1 cellular context compared by ENCODE assay signal in genomic region chr2:84905181-84906107, GRCh38.
A peak's percentile ranks its signal among the peaks of the same experiment; 100 is the strongest.
TF ChIP-seq lines count a peak whose summit lies in the region.

TSS of gene TMSB10 (plus strand) at chr2:84905656.

TF ChIP-seq in WTC11, 78 proteins besides CTCF, POLR2A, EP300 and RAD21 (continued from another document and continues in another):
- TF ChIP-seq, protein P1, sequence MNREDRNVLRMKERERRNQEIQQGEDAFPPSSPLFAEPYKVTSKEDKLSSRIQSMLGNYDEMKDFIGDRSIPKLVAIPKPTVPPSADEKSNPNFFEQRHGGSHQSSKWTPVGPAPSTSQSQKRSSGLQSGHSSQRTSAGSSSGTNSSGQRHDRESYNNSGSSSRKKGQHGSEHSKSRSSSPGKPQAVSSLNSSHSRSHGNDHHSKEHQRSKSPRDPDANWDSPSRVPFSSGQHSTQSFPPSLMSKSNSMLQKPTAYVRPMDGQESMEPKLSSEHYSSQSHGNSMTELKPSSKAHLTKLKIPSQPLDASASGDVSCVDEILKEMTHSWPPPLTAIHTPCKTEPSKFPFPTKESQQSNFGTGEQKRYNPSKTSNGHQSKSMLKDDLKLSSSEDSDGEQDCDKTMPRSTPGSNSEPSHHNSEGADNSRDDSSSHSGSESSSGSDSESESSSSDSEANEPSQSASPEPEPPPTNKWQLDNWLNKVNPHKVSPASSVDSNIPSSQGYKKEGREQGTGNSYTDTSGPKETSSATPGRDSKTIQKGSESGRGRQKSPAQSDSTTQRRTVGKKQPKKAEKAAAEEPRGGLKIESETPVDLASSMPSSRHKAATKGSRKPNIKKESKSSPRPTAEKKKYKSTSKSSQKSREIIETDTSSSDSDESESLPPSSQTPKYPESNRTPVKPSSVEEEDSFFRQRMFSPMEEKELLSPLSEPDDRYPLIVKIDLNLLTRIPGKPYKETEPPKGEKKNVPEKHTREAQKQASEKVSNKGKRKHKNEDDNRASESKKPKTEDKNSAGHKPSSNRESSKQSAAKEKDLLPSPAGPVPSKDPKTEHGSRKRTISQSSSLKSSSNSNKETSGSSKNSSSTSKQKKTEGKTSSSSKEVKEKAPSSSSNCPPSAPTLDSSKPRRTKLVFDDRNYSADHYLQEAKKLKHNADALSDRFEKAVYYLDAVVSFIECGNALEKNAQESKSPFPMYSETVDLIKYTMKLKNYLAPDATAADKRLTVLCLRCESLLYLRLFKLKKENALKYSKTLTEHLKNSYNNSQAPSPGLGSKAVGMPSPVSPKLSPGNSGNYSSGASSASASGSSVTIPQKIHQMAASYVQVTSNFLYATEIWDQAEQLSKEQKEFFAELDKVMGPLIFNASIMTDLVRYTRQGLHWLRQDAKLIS (CRISPR knock-in tag; IDR thresholded peaks at IDR 0.05; ENCODE audit: borderline replicate concordance) = no peak
- TF ChIP-seq E2F4 (CRISPR knock-in tag; IDR thresholded peaks at IDR 0.05; ENCODE audit: borderline replicate concordance, low read depth) = no peak
- TF ChIP-seq NFATC4 (CRISPR knock-in tag; IDR thresholded peaks at IDR 0.05) = no peak
- TF ChIP-seq ESRRA (CRISPR knock-in tag; IDR thresholded peaks at IDR 0.05; ENCODE audit: borderline replicate concordance) = no peak; the same call in 1 of the 2 replicates
- TF ChIP-seq, protein P2, sequence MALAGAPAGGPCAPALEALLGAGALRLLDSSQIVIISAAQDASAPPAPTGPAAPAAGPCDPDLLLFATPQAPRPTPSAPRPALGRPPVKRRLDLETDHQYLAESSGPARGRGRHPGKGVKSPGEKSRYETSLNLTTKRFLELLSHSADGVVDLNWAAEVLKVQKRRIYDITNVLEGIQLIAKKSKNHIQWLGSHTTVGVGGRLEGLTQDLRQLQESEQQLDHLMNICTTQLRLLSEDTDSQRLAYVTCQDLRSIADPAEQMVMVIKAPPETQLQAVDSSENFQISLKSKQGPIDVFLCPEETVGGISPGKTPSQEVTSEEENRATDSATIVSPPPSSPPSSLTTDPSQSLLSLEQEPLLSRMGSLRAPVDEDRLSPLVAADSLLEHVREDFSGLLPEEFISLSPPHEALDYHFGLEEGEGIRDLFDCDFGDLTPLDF (CRISPR knock-in tag; IDR thresholded peaks at IDR 0.05) = no peak
- no peak; the same call in 1 of the 2 replicates for TF ChIP-seq ZNF219 (CRISPR knock-in tag; IDR thresholded peaks at IDR 0.05; ENCODE audit: borderline replicate concordance)
- no peak for TF ChIP-seq MXD4 (CRISPR knock-in tag; IDR thresholded peaks at IDR 0.05; ENCODE audit: borderline replicate concordance)
- peak; percentile 80; the same call in 1 of the 2 replicates for TF ChIP-seq RELA (CRISPR knock-in tag; IDR thresholded peaks at IDR 0.05; ENCODE audit: borderline replicate concordance)
- TF ChIP-seq EMX1 (CRISPR knock-in tag; IDR thresholded peaks at IDR 0.05) = no peak
- TF ChIP-seq, protein P3, sequence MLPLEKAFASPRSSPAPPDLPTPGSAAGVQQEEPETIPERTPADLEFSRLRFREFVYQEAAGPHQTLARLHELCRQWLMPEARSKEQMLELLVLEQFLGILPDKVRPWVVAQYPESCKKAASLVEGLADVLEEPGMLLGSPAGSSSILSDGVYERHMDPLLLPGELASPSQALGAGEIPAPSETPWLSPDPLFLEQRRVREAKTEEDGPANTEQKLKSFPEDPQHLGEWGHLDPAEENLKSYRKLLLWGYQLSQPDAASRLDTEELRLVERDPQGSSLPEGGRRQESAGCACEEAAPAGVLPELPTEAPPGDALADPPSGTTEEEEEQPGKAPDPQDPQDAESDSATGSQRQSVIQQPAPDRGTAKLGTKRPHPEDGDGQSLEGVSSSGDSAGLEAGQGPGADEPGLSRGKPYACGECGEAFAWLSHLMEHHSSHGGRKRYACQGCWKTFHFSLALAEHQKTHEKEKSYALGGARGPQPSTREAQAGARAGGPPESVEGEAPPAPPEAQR (CRISPR knock-in tag; IDR thresholded peaks at IDR 0.05) = no peak
- no peak for TF ChIP-seq ZNF425 (CRISPR knock-in tag; conservative IDR thresholded peaks at IDR 0.05)
- TF ChIP-seq, protein P4, sequence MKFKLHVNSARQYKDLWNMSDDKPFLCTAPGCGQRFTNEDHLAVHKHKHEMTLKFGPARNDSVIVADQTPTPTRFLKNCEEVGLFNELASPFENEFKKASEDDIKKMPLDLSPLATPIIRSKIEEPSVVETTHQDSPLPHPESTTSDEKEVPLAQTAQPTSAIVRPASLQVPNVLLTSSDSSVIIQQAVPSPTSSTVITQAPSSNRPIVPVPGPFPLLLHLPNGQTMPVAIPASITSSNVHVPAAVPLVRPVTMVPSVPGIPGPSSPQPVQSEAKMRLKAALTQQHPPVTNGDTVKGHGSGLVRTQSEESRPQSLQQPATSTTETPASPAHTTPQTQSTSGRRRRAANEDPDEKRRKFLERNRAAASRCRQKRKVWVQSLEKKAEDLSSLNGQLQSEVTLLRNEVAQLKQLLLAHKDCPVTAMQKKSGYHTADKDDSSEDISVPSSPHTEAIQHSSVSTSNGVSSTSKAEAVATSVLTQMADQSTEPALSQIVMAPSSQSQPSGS (CRISPR knock-in tag; IDR thresholded peaks at IDR 0.05; ENCODE audit: borderline replicate concordance, low read depth) = no peak
- no peak for TF ChIP-seq NFE2L1 (CRISPR knock-in tag; IDR thresholded peaks at IDR 0.05)
- TF ChIP-seq TP53 (CRISPR knock-in tag; IDR thresholded peaks at IDR 0.05) = no peak
- no peak for TF ChIP-seq OVOL2 (CRISPR knock-in tag; IDR thresholded peaks at IDR 0.05; ENCODE audit: borderline replicate concordance)
- no peak for TF ChIP-seq ZNF121 (CRISPR knock-in tag; IDR thresholded peaks at IDR 0.05)
- no peak for TF ChIP-seq FOXJ3 (CRISPR knock-in tag; IDR thresholded peaks at IDR 0.05; ENCODE audit: borderline replicate concordance)
- no peak for TF ChIP-seq HMGA2 (CRISPR knock-in tag; IDR thresholded peaks at IDR 0.05)
- TF ChIP-seq, protein P5, sequence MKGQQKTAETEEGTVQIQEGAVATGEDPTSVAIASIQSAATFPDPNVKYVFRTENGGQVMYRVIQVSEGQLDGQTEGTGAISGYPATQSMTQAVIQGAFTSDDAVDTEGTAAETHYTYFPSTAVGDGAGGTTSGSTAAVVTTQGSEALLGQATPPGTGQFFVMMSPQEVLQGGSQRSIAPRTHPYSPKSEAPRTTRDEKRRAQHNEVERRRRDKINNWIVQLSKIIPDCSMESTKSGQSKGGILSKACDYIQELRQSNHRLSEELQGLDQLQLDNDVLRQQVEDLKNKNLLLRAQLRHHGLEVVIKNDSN (CRISPR knock-in tag; IDR thresholded peaks at IDR 0.05) = no peak
- 0 out of 2 replicates have a peak, but pooled peaks have one; percentile 26 for TF ChIP-seq TEAD1 (CRISPR knock-in tag; IDR thresholded peaks at IDR 0.05)
- no peak for TF ChIP-seq JAZF1 (CRISPR knock-in tag; IDR thresholded peaks at IDR 0.05)
- TF ChIP-seq FOXK1 (CRISPR knock-in tag; IDR thresholded peaks at IDR 0.05) = 0 out of 2 replicates have a peak, but pooled peaks have one; percentile 13
- no peak for TF ChIP-seq IRF2 (CRISPR knock-in tag; IDR thresholded peaks at IDR 0.05; ENCODE audit: borderline replicate concordance, low read depth)
- TF ChIP-seq, protein P6, sequence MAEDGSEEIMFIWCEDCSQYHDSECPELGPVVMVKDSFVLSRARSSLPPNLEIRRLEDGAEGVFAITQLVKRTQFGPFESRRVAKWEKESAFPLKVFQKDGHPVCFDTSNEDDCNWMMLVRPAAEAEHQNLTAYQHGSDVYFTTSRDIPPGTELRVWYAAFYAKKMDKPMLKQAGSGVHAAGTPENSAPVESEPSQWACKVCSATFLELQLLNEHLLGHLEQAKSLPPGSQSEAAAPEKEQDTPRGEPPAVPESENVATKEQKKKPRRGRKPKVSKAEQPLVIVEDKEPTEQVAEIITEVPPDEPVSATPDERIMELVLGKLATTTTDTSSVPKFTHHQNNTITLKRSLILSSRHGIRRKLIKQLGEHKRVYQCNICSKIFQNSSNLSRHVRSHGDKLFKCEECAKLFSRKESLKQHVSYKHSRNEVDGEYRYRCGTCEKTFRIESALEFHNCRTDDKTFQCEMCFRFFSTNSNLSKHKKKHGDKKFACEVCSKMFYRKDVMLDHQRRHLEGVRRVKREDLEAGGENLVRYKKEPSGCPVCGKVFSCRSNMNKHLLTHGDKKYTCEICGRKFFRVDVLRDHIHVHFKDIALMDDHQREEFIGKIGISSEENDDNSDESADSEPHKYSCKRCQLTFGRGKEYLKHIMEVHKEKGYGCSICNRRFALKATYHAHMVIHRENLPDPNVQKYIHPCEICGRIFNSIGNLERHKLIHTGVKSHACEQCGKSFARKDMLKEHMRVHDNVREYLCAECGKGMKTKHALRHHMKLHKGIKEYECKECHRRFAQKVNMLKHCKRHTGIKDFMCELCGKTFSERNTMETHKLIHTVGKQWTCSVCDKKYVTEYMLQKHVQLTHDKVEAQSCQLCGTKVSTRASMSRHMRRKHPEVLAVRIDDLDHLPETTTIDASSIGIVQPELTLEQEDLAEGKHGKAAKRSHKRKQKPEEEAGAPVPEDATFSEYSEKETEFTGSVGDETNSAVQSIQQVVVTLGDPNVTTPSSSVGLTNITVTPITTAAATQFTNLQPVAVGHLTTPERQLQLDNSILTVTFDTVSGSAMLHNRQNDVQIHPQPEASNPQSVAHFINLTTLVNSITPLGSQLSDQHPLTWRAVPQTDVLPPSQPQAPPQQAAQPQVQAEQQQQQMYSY (CRISPR knock-in tag; IDR thresholded peaks at IDR 0.05) = no peak
- no peak for TF ChIP-seq ZNF317 (CRISPR knock-in tag; IDR thresholded peaks at IDR 0.05; ENCODE audit: borderline replicate concordance, low read depth)
- TF ChIP-seq, protein P7, sequence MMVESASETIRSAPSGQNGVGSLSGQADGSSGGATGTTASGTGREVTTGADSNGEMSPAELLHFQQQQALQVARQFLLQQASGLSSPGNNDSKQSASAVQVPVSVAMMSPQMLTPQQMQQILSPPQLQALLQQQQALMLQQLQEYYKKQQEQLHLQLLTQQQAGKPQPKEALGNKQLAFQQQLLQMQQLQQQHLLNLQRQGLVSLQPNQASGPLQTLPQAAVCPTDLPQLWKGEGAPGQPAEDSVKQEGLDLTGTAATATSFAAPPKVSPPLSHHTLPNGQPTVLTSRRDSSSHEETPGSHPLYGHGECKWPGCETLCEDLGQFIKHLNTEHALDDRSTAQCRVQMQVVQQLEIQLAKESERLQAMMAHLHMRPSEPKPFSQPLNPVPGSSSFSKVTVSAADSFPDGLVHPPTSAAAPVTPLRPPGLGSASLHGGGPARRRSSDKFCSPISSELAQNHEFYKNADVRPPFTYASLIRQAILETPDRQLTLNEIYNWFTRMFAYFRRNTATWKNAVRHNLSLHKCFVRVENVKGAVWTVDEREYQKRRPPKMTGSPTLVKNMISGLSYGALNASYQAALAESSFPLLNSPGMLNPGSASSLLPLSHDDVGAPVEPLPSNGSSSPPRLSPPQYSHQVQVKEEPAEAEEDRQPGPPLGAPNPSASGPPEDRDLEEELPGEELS (CRISPR knock-in tag; IDR thresholded peaks at IDR 0.05) = 0 out of 2 replicates have a peak, but pooled peaks have one; percentile 47
- TF ChIP-seq CREB1 (CRISPR knock-in tag; IDR thresholded peaks at IDR 0.05) = no peak; the same call in 1 of the 2 replicates
- TF ChIP-seq, protein P8, sequence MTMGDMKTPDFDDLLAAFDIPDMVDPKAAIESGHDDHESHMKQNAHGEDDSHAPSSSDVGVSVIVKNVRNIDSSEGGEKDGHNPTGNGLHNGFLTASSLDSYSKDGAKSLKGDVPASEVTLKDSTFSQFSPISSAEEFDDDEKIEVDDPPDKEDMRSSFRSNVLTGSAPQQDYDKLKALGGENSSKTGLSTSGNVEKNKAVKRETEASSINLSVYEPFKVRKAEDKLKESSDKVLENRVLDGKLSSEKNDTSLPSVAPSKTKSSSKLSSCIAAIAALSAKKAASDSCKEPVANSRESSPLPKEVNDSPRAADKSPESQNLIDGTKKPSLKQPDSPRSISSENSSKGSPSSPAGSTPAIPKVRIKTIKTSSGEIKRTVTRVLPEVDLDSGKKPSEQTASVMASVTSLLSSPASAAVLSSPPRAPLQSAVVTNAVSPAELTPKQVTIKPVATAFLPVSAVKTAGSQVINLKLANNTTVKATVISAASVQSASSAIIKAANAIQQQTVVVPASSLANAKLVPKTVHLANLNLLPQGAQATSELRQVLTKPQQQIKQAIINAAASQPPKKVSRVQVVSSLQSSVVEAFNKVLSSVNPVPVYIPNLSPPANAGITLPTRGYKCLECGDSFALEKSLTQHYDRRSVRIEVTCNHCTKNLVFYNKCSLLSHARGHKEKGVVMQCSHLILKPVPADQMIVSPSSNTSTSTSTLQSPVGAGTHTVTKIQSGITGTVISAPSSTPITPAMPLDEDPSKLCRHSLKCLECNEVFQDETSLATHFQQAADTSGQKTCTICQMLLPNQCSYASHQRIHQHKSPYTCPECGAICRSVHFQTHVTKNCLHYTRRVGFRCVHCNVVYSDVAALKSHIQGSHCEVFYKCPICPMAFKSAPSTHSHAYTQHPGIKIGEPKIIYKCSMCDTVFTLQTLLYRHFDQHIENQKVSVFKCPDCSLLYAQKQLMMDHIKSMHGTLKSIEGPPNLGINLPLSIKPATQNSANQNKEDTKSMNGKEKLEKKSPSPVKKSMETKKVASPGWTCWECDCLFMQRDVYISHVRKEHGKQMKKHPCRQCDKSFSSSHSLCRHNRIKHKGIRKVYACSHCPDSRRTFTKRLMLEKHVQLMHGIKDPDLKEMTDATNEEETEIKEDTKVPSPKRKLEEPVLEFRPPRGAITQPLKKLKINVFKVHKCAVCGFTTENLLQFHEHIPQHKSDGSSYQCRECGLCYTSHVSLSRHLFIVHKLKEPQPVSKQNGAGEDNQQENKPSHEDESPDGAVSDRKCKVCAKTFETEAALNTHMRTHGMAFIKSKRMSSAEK (CRISPR knock-in tag; IDR thresholded peaks at IDR 0.05; ENCODE audit: borderline replicate concordance) = no peak
- TF ChIP-seq PREB (CRISPR knock-in tag; IDR thresholded peaks at IDR 0.05; ENCODE audit: borderline replicate concordance) = peak; percentile 52; the same call in 1 of the 2 replicates
